ENCODE assay signal across 21 cellular contexts in genomic region chr18:33034212-33034611, GRCh38.
DNase-seq lines count a peak whose midpoint lies in the region; ATAC-seq, FAIRE-seq and TF ChIP-seq lines count a peak whose summit lies in the region.
"Had no signal": no experiment of that assay in that cellular context is flagged by ENCODE, and none has a peak within 500 bp of the region (broad histone marks: within the 10 kb centered on the region; RNA-seq: fewer than 3 reads in every experiment).

No MANE protein-coding gene starts in this region.

- TF ChIP-seq CTCF in SK-N-SH (IDR thresholded peaks at IDR 0.05) (no peak), endothelial cell of umbilical vein (IDR thresholded peaks at IDR 0.05; ENCODE audit: extremely low read depth in 1 of 2, insufficient read depth in 1 of 2, low read depth in 1 of 2, low read length in 2 of 2) (no peak)

- no peak overlapping the region for H2AFZ ChIP-seq in SK-N-SH (ENCODE audit: low read depth)
- H2AFZ ChIP-seq in endothelial cell of umbilical vein (ENCODE audit: low read depth, low read length) = no peak overlapping the region
- H2AFZ ChIP-seq: GM23338 had no signal

- DNase-seq in SK-N-SH = no peak
- peak; percentile 19 for DNase-seq in endothelial cell of umbilical vein (ENCODE audit: low read depth, low spot score)
- DNase-seq in left kidney (ENCODE audit: low read depth, low spot score) = peak; percentile 27
- no peak for DNase-seq in NCI-H69 (lab: John Stamatoyannopoulos, UW)
- DNase-seq in T1000 (lab: John Stamatoyannopoulos, UW) = no peak
- DNase-seq in activated CD4-positive, alpha-beta T cell treated with anti-CD3 and anti-CD28 coated beads, Interleukin-2, amount 50 U/mL, for 1 hour = no peak
- DNase-seq: AML-193; Caco-2; CD4-positive, alpha-beta T cell; DMS153; DMS79; GDM1; HFFc6 had no signal

- no peaks in the 10 kb centered on the region for H3K4me1 ChIP-seq in SK-N-SH (ENCODE audit: control insufficient read depth in 1 of 2, insufficient read depth in 2 of 2, low read depth in 1 of 2, low read length in 1 of 2)
- peaks cover 22% of the 10 kb centered on the region for H3K4me1 ChIP-seq in endothelial cell of umbilical vein (ENCODE audit: control insufficient read depth, extremely low read depth, insufficient read depth, low read length)
- H3K4me1 ChIP-seq: A549, Caco-2 had no signal

- ATAC-seq in SK-N-SH treated with all-trans-retinoic acid at 6 μM for 48 hours = no peak
- ATAC-seq: A549, GM23338 had no signal

- no peak overlapping the region for H3K4me2 ChIP-seq in SK-N-SH
- H3K4me2 ChIP-seq in endothelial cell of umbilical vein (ENCODE audit: insufficient read depth, low read length) = no peak overlapping the region
- H3K4me2 ChIP-seq: A549, GM23338 had no signal

- POLR2A ChIA-PET in SK-N-SH (lab: Yijun Ruan, JAX) = no interaction called here
- POLR2A ChIA-PET in endothelial cell of umbilical vein (lab: Charles Lee) = no interaction called here

- H3K9me3 ChIP-seq in SK-N-SH (no peaks in the 10 kb centered on the region), endothelial cell of umbilical vein (replicated peaks; ENCODE audit: control insufficient read depth, insufficient read depth, low read length) (no peaks in the 10 kb centered on the region)
- H3K9me3 ChIP-seq: A549, Caco-2 had no signal

- H3K27me3 ChIP-seq in SK-N-SH (ENCODE audit: insufficient read depth) = no peaks in the 10 kb centered on the region
- H3K27me3 ChIP-seq in endothelial cell of umbilical vein (ENCODE audit: control insufficient read depth in 2 of 2, insufficient read depth in 2 of 2, low read length in 2 of 2) = no peaks in the 10 kb centered on the region

- TF ChIP-seq EP300 in SK-N-SH (IDR thresholded peaks at IDR 0.05; ENCODE audit: borderline replicate concordance in 1 of 2, low read depth in 1 of 2, low read length in 1 of 2) = no peak

- H4K20me1 ChIP-seq in SK-N-SH (ENCODE audit: insufficient read depth) = no peaks in the 10 kb centered on the region
- H4K20me1 ChIP-seq in endothelial cell of umbilical vein (replicated peaks; ENCODE audit: control insufficient read depth, extremely low read depth, insufficient read depth, low read length) = no peaks in the 10 kb centered on the region

- H3K9me1 ChIP-seq in endothelial cell of umbilical vein (replicated peaks; ENCODE audit: control insufficient read depth, extremely low read depth, insufficient read depth, low read length) = no peaks in the 10 kb centered on the region

- no peaks in the 10 kb centered on the region for H3K79me2 ChIP-seq in SK-N-SH (ENCODE audit: insufficient read depth)
- H3K79me2 ChIP-seq in endothelial cell of umbilical vein (ENCODE audit: control insufficient read depth, insufficient read depth, low read length) = no peaks in the 10 kb centered on the region

- H3K9me2 ChIP-seq in SK-N-SH = no peaks in the 10 kb centered on the region

- no peak for FAIRE-seq in endothelial cell of umbilical vein (lab: Jason Lieb, UNC)
- FAIRE-seq: A549, GM12892, H54 had no signal

- H3K36me3 ChIP-seq in SK-N-SH (replicated peaks in 1 of 2; ENCODE audit: control insufficient read depth in 1 of 2, insufficient read depth in 2 of 2, low read length in 1 of 2) (no peaks in the 10 kb centered on the region), endothelial cell of umbilical vein (ENCODE audit: control insufficient read depth in 2 of 2, extremely low read depth in 1 of 2, insufficient read depth in 2 of 2, low read length in 2 of 2) (no peaks in the 10 kb centered on the region)

- H3F3A ChIP-seq in SK-N-SH (replicated peaks; ENCODE audit: insufficient read depth) = no peaks in the 10 kb centered on the region

- CTCF ChIA-PET in SK-N-SH (lab: Yijun Ruan, JAX) = no interaction called here
- CTCF ChIA-PET in endothelial cell of umbilical vein (lab: Charles Lee) = interaction anchor here (1.2 kb wide), 1 partner anchor 176 kb away, joined by 4 read pairs; no protein-coding TSS in a partner anchor

- intact Hi-C loops in endothelial cell of umbilical vein (cut with micrococcal nuclease) = loop anchor here (2.0 kb wide), 1 partner anchor 19 kb away; no protein-coding TSS in a partner anchor

- BruUV-seq in endothelial cell of umbilical vein (replicated peaks; lab: Mats Ljungman, UMichigan) = no TSS peak

- dilution Hi-C loops in endothelial cell of umbilical vein (cut with MboI; ENCODE audit: extremely low pct_ligation_motif_present, low sequenced_read_pairs) = no loop called here

- H3K27ac ChIP-seq in SK-N-SH (ENCODE audit: low read depth in 2 of 2, low read length in 1 of 2) = no peak overlapping the region
- H3K27ac ChIP-seq in endothelial cell of umbilical vein (ENCODE audit: insufficient read depth, low read depth, low read length) = no peak overlapping the region
- H3K27ac ChIP-seq: 22Rv1, A549, C4-2B, HL-60 had no signal

- no peak overlapping the region for H3K4me3 ChIP-seq in SK-N-SH (ENCODE audit: low read depth in 2 of 2, low read length in 1 of 2)
- H3K4me3 ChIP-seq in endothelial cell of umbilical vein (replicated peaks in 1 of 3; ENCODE audit: insufficient read depth in 1 of 3, low read depth in 1 of 3, low read length in 3 of 3) = no peak overlapping the region
- H3K4me3 ChIP-seq: A549, GM23338 had no signal

- no peak for TF ChIP-seq POLR2A in endothelial cell of umbilical vein (IDR thresholded peaks at IDR 0.05; ENCODE audit: low read depth, low read length)

- H3K9ac ChIP-seq in SK-N-SH = no peak overlapping the region
- no peak overlapping the region for H3K9ac ChIP-seq in endothelial cell of umbilical vein (replicated peaks; ENCODE audit: extremely low read depth, insufficient read depth, low read length)

- no peak for TF ChIP-seq RAD21 in SK-N-SH (IDR thresholded peaks at IDR 0.05; ENCODE audit: low read length)

TF ChIP-seq in SK-N-SH treated with all-trans-retinoic acid at 6 μM for 48 hours, 23 proteins besides CTCF, POLR2A, EP300 and RAD21 (continues in another document):
- TF ChIP-seq SNAI2 (CRISPR knock-in tag; IDR thresholded peaks at IDR 0.05) = 0 out of 2 replicates have a peak, but pooled peaks have one; percentile 15
- TF ChIP-seq TCF4 (CRISPR knock-in tag; IDR thresholded peaks at IDR 0.05; ENCODE audit: borderline replicate concordance) = peak; percentile 59
- peak; percentile 64 for TF ChIP-seq ESRRG (CRISPR knock-in tag; IDR thresholded peaks at IDR 0.05)

TF ChIP-seq in SK-N-SH, 30 proteins besides CTCF, POLR2A, EP300 and RAD21:
- TF ChIP-seq YY1 (IDR thresholded peaks at IDR 0.05; ENCODE audit: low read depth) (no peak), GABPA (IDR thresholded peaks at IDR 0.05; ENCODE audit: low read depth) (no peak), JUND (IDR thresholded peaks at IDR 0.05) (no peak), GATA2 (CRISPR knock-in tag; IDR thresholded peaks at IDR 0.05) (no peak), EZH2phosphoT487 (IDR thresholded peaks at IDR 0.05; ENCODE audit: borderline replicate concordance, low read depth) (no peak), ZBTB33 (IDR thresholded peaks at IDR 0.05; ENCODE audit: borderline replicate concordance, low read depth) (no peak)

TF ChIP-seq in endothelial cell of umbilical vein, 7 proteins besides CTCF, POLR2A, EP300 and RAD21:
- TF ChIP-seq MYC (IDR thresholded peaks at IDR 0.05; ENCODE audit: low read depth, low read length) = no peak
- TF ChIP-seq FOS (IDR thresholded peaks at IDR 0.05; ENCODE audit: borderline replicate concordance, insufficient read depth, low read length) = no peak
- no peak for TF ChIP-seq JUN (IDR thresholded peaks at IDR 0.05; ENCODE audit: borderline replicate concordance, insufficient read depth, insufficient read length, low read depth)
- no peak for TF ChIP-seq POLR2AphosphoS5 (IDR thresholded peaks at IDR 0.05; ENCODE audit: insufficient read depth, low read depth, low read length)
- no peak for TF ChIP-seq MAX (IDR thresholded peaks at IDR 0.05; ENCODE audit: insufficient read depth, insufficient read length)
- TF ChIP-seq EZH2 (IDR thresholded peaks at IDR 0.05; ENCODE audit: borderline replicate concordance, low read depth, low read length, severe bottlenecking) = no peak
- TF ChIP-seq GATA2 (IDR thresholded peaks at IDR 0.05; ENCODE audit: insufficient read depth, insufficient read length, low read depth, low read length) = no peak

Comparison
In these comparisons a context has a peak if more than half of its experiments do, and no peak if none do; other contexts are left out.
1. DNase-seq: peak in endothelial cell of umbilical vein (single experiment) and left kidney (single experiment); none in SK-N-SH (single experiment), NCI-H69 (single experiment), T1000 (single experiment) and activated CD4-positive, alpha-beta T cell treated with anti-CD3 and anti-CD28 coated beads, Interleukin-2, amount 50 U/mL, for 1 hour (single experiment).